In the genomic region with DNA sequence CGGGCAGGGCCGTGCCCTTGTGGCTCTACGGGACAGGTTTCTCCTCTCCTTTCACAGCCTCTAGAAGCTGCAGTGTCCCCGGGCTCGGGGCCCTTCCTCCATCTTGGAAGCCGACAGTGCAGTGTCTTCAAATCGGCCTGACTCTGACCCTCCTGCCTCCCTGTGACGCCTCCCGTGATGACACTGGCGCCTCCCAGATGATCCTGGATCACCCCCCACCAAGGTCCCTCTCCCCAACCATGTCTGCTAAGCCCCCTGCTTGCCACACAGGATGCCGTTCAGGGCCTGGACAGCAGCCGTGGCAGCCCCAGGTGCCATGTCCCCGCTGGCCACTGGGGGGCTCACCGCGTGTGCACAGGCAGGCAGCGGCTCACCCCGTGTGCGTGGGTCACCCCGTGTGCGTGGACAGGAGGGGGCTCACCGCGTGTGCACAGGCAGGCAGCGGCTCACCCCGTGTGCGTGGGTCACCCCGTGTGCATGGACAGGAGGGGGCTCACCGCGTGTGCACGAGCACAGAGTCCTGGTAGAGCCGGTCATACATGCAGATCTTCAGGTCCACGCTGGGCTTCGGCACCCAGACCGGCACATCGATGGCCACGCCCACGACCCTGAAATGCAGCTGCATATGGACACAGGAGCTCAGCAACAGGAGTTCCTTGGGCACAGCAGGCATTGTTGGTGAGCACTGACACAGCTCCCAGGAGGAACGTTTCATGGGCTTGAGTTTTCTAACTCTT, we compare ENCODE assay signal across 1 cellular context.
TF ChIP-seq lines count a peak whose summit lies in the region.

No MANE protein-coding gene starts in this region.

TF ChIP-seq in K562, 482 proteins besides CTCF, POLR2A, EP300 and RAD21 (continued from another document and continues in another):
- no peak for TF ChIP-seq RREB1 (CRISPR knock-in tag; IDR thresholded peaks at IDR 0.05)
- TF ChIP-seq CBFA2T3 (IDR thresholded peaks at IDR 0.05) = no peak
- no peak for TF ChIP-seq ZNF449 (CRISPR knock-in tag; IDR thresholded peaks at IDR 0.05)
- TF ChIP-seq SRSF9 (IDR thresholded peaks at IDR 0.05; ENCODE audit: borderline replicate concordance, low read depth, low read length) = no peak
- TF ChIP-seq MAX (CRISPR knock-in tag; IDR thresholded peaks at IDR 0.05) = peak; percentile 54; the same call in 1 of the 2 replicates
- no peak for TF ChIP-seq RUNX1 (IDR thresholded peaks at IDR 0.05; ENCODE audit: low read depth)
- TF ChIP-seq ZFP30 (CRISPR knock-in tag; IDR thresholded peaks at IDR 0.05; ENCODE audit: borderline replicate concordance) = no peak
- no peak for TF ChIP-seq DMBX1 (CRISPR knock-in tag; IDR thresholded peaks at IDR 0.05; ENCODE audit: borderline replicate concordance)
- peak in 1 of 2 experiments; percentile 47; a peak in 1 of 4 replicates for TF ChIP-seq HDAC1 (IDR thresholded peaks at IDR 0.05)
- no peak for TF ChIP-seq ETS2 (tag; IDR thresholded peaks at IDR 0.05; ENCODE audit: borderline replicate concordance, poor library complexity, severe bottlenecking)
- no peak for TF ChIP-seq NBN (IDR thresholded peaks at IDR 0.05; ENCODE audit: low read depth)
- no peak for TF ChIP-seq CHAMP1 (IDR thresholded peaks at IDR 0.05)
- TF ChIP-seq TRIM24 (IDR thresholded peaks at IDR 0.05) = no peak
- no peak for TF ChIP-seq ZNF785 (CRISPR knock-in tag; IDR thresholded peaks at IDR 0.05)
- peak; percentile 93 for TF ChIP-seq CBFB (CRISPR knock-in tag; IDR thresholded peaks at IDR 0.05)
- no peak for TF ChIP-seq PHB (CRISPR knock-in tag; IDR thresholded peaks at IDR 0.05)
- no peak for TF ChIP-seq ARHGAP35 (IDR thresholded peaks at IDR 0.05; ENCODE audit: partially characterized antibody)
- TF ChIP-seq, protein P1, sequence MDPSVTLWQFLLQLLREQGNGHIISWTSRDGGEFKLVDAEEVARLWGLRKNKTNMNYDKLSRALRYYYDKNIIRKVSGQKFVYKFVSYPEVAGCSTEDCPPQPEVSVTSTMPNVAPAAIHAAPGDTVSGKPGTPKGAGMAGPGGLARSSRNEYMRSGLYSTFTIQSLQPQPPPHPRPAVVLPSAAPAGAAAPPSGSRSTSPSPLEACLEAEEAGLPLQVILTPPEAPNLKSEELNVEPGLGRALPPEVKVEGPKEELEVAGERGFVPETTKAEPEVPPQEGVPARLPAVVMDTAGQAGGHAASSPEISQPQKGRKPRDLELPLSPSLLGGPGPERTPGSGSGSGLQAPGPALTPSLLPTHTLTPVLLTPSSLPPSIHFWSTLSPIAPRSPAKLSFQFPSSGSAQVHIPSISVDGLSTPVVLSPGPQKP (CRISPR knock-in tag; IDR thresholded peaks at IDR 0.05) = no peak
- TF ChIP-seq, protein P2, sequence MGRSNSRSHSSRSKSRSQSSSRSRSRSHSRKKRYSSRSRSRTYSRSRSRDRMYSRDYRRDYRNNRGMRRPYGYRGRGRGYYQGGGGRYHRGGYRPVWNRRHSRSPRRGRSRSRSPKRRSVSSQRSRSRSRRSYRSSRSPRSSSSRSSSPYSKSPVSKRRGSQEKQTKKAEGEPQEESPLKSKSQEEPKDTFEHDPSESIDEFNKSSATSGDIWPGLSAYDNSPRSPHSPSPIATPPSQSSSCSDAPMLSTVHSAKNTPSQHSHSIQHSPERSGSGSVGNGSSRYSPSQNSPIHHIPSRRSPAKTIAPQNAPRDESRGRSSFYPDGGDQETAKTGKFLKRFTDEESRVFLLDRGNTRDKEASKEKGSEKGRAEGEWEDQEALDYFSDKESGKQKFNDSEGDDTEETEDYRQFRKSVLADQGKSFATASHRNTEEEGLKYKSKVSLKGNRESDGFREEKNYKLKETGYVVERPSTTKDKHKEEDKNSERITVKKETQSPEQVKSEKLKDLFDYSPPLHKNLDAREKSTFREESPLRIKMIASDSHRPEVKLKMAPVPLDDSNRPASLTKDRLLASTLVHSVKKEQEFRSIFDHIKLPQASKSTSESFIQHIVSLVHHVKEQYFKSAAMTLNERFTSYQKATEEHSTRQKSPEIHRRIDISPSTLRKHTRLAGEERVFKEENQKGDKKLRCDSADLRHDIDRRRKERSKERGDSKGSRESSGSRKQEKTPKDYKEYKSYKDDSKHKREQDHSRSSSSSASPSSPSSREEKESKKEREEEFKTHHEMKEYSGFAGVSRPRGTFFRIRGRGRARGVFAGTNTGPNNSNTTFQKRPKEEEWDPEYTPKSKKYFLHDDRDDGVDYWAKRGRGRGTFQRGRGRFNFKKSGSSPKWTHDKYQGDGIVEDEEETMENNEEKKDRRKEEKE (IDR thresholded peaks at IDR 0.05; ENCODE audit: borderline replicate concordance in 1 of 2, control insufficient read depth in 1 of 2, low read depth in 2 of 2, low read length in 1 of 2) = no peak
- TF ChIP-seq ZNF263 (CRISPR knock-in tag; IDR thresholded peaks at IDR 0.05; ENCODE audit: borderline replicate concordance) = peak; percentile 44; the same call in 1 of the 2 replicates
- no peak for TF ChIP-seq PCBP2 (IDR thresholded peaks at IDR 0.05; ENCODE audit: low read depth, low read length, poor library complexity, severe bottlenecking)
- TF ChIP-seq, protein P3, sequence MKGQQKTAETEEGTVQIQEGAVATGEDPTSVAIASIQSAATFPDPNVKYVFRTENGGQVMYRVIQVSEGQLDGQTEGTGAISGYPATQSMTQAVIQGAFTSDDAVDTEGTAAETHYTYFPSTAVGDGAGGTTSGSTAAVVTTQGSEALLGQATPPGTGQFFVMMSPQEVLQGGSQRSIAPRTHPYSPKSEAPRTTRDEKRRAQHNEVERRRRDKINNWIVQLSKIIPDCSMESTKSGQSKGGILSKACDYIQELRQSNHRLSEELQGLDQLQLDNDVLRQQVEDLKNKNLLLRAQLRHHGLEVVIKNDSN (CRISPR knock-in tag; IDR thresholded peaks at IDR 0.05) = no peak
- TF ChIP-seq ETV5 (CRISPR knock-in tag; IDR thresholded peaks at IDR 0.05; ENCODE audit: low read depth) = no peak
- TF ChIP-seq SMC3 (conservative IDR thresholded peaks at IDR 0.05; ENCODE audit: insufficient read depth, low read depth, low read length) = peak; percentile 76
- no peak for TF ChIP-seq CBX2 (IDR thresholded peaks at IDR 0.05; ENCODE audit: insufficient read depth, low read length, poor library complexity, severe bottlenecking)
- TF ChIP-seq E2F3 (CRISPR knock-in tag; IDR thresholded peaks at IDR 0.05) = no peak
- no peak for TF ChIP-seq JUND (IDR thresholded peaks at IDR 0.05; ENCODE audit: borderline replicate concordance, low read depth, low read length)
- TF ChIP-seq JUND (tag; IDR thresholded peaks at IDR 0.05; ENCODE audit: borderline replicate concordance, low read depth, low read length) = no peak
- no peak for TF ChIP-seq FUS (optimal IDR thresholded peaks at IDR 0.05; ENCODE audit: low read depth, low read length)
- TF ChIP-seq HBP1 (CRISPR knock-in tag; IDR thresholded peaks at IDR 0.05) = no peak
- peak; percentile 92 for TF ChIP-seq REST (CRISPR knock-in tag; IDR thresholded peaks at IDR 0.05; ENCODE audit: low read depth)
- no peak for TF ChIP-seq ZNF174 (CRISPR knock-in tag; IDR thresholded peaks at IDR 0.05)
- no peak for TF ChIP-seq POLR2H (tag; IDR thresholded peaks at IDR 0.05; ENCODE audit: low read depth)
- TF ChIP-seq ZC3H8 (IDR thresholded peaks at IDR 0.05) = no peak
- TF ChIP-seq NRF1 (conservative IDR thresholded peaks at IDR 0.05 in 1 of 2, IDR thresholded peaks at IDR 0.05 in 1 of 2) = no peak
- TF ChIP-seq SRSF1 (IDR thresholded peaks at IDR 0.05; ENCODE audit: low read depth, low read length) = no peak
- TF ChIP-seq EHMT2 (IDR thresholded peaks at IDR 0.05) = peak; percentile 89; the same call in 1 of the 2 replicates
